ENCODE assay signal across 1 cellular context in the genomic region with DNA sequence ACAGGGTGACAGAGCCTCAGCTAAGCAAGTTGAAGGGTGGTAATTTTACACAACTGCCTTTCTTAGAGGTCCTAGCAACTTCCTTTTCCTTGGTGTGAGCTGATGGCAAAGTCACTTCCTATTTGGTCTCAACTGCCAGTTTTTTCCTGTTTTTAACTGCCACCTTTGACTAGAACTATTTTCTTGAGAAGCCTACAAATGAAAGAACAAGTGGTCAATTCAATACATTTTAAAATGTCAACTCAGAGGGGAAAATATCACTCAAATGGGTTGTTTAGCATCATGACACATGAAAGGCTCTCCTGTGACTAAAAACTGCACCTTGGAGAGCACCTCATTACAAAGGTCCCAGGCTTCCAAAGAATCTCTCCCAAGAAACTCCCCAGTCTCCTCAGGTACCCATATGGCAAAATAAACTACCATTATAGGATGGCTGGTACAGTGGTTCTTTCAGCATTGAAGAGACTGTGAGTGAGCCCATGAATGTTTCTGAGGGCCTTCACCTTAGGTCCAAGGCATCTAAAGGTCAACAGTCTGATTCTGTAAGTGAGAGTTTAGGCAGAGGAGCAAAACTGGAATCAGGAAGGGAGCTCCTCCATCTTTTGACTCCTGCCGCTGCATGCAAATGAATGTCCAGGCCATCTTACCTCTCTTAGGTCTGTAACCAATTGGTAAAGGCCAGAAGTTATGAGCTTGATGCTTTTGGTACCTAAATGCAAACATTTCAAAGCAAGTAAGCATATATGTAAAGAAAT.
TF ChIP-seq lines count a peak whose summit lies in the region.

No MANE protein-coding gene starts in this region.

TF ChIP-seq in HepG2, 621 proteins besides CTCF, POLR2A, EP300 and RAD21:
- TF ChIP-seq, protein P1, sequence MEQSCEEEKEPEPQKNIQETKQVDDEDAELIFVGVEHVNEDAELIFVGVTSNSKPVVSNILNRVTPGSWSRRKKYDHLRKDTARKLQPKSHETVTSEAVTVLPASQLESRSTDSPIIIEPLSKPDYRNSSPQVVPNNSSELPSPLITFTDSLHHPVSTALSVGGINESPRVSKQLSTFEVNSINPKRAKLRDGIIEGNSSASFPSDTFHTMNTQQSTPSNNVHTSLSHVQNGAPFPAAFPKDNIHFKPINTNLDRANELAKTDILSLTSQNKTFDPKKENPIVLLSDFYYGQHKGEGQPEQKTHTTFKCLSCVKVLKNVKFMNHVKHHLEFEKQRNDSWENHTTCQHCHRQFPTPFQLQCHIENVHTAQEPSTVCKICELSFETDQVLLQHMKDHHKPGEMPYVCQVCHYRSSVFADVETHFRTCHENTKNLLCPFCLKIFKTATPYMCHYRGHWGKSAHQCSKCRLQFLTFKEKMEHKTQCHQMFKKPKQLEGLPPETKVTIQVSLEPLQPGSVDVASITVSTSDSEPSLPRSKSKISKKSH (CRISPR knock-in tag; IDR thresholded peaks at IDR 0.05; ENCODE audit: borderline replicate concordance), result no peak
- TF ChIP-seq MED13 (CRISPR knock-in tag; IDR thresholded peaks at IDR 0.05), result no peak
- TF ChIP-seq SKI (IDR thresholded peaks at IDR 0.05; ENCODE audit: partially characterized antibody), result no peak
- TF ChIP-seq, protein P2, sequence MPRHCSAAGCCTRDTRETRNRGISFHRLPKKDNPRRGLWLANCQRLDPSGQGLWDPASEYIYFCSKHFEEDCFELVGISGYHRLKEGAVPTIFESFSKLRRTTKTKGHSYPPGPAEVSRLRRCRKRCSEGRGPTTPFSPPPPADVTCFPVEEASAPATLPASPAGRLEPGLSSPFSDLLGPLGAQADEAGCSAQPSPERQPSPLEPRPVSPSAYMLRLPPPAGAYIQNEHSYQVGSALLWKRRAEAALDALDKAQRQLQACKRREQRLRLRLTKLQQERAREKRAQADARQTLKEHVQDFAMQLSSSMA (CRISPR knock-in tag; IDR thresholded peaks at IDR 0.05), result no peak
- no peak for TF ChIP-seq E2F1 (CRISPR knock-in tag; IDR thresholded peaks at IDR 0.05)
- TF ChIP-seq SNRNP70 (IDR thresholded peaks at IDR 0.05; ENCODE audit: low read depth, low read length), result no peak
- TF ChIP-seq TOE1 (CRISPR knock-in tag; IDR thresholded peaks at IDR 0.05), result no peak
- no peak for TF ChIP-seq PITX1 (CRISPR knock-in tag; IDR thresholded peaks at IDR 0.05)
- TF ChIP-seq ZNF703 (CRISPR knock-in tag; IDR thresholded peaks at IDR 0.05; ENCODE audit: borderline replicate concordance), result no peak
- no peak for TF ChIP-seq ZNF616 (CRISPR knock-in tag; IDR thresholded peaks at IDR 0.05; ENCODE audit: low read depth)
- TF ChIP-seq ATF2 (CRISPR knock-in tag; IDR thresholded peaks at IDR 0.05), result no peak
- TF ChIP-seq TBX2 (CRISPR knock-in tag; IDR thresholded peaks at IDR 0.05; ENCODE audit: borderline replicate concordance), result no peak
